In genomic region chr5:55993013-55993412, GRCh38 we compare ENCODE assay signal across 8 cellular contexts. TPM values are rescaled to one million over a fixed set of nuclear protein-coding genes. Genes with fewer than 3 reads are reported as not detected.
A peak's percentile ranks its signal among the peaks of the same experiment; 100 is the strongest.
DNase-seq lines count a peak whose midpoint lies in the region; ATAC-seq, FAIRE-seq and TF ChIP-seq lines count a peak whose summit lies in the region.

No MANE protein-coding gene starts in this region.

- no peak overlapping the region for H3K9ac ChIP-seq in HCT116 (ENCODE audit: low read length)

- no peak for TF ChIP-seq RAD21 in HCT116 (IDR thresholded peaks at IDR 0.05; ENCODE audit: low read depth)

- POLR2A ChIA-PET in HCT116 (lab: Charles Lee) = no interaction called here

- no peaks in the 10 kb centered on the region for H3K9me2 ChIP-seq in HCT116 (ENCODE audit: insufficient read depth)

- H3K79me2 ChIP-seq in HCT116 (ENCODE audit: insufficient read depth, low read length) = peaks cover 33% of the 10 kb centered on the region

- BruUV-seq in HCT116 (replicated peaks; lab: Mats Ljungman, UMichigan) = no TSS peak

- H3K4me3 ChIP-seq in HCT116 (replicated peaks in 1 of 2; ENCODE audit: low read depth in 1 of 2, low read length in 2 of 2) (no peak overlapping the region), bronchial epithelial cell (ENCODE audit: low read depth, low read length) (peak overlapping the region; percentile 98), mesodermal cell (ENCODE audit: extremely low read depth, insufficient read depth, low read length, poor library complexity, severe bottlenecking) (peak overlapping the region; percentile 86)

- RAD21 ChIA-PET in HCT116 (lab: Charles Lee; ENCODE audit: low non-redundant PET in 1 of 2, low total read pairs in 2 of 2, uncharacterized antibody in 2 of 2, unreplicated experiment in 2 of 2) = no interaction called here

- H2AFZ ChIP-seq in HCT116 (ENCODE audit: low read depth, low read length, poor library complexity, severe bottlenecking) = no peak overlapping the region

- TF ChIP-seq POLR2A in HCT116 (IDR thresholded peaks at IDR 0.05; ENCODE audit: borderline replicate concordance, extremely low read depth, insufficient read depth, insufficient read length) = no peak

- ATAC-seq in HCT116 = no peak

- no peaks in the 10 kb centered on the region for H3K27me3 ChIP-seq in HCT116 (ENCODE audit: insufficient read depth, low read length)
- H3K27me3 ChIP-seq in bronchial epithelial cell (ENCODE audit: control insufficient read depth, insufficient read depth, low read length) = no peaks in the 10 kb centered on the region

- H3K36me3 ChIP-seq in HCT116 (ENCODE audit: control insufficient read depth in 1 of 2, insufficient read depth in 2 of 2, low read length in 2 of 2) (no peaks in the 10 kb centered on the region), bronchial epithelial cell (ENCODE audit: control insufficient read depth, insufficient read depth, low read length) (no peaks in the 10 kb centered on the region), mesodermal cell (ENCODE audit: control insufficient read depth, insufficient read depth, low read length) (peaks cover 16% of the 10 kb centered on the region)

- no peaks in the 10 kb centered on the region for H4K20me1 ChIP-seq in HCT116 (ENCODE audit: insufficient read depth)

- 0 to 23% methylated on average over 1 to 3 of the region's 5 CpGs for WGBS in mesodermal cell (ENCODE audit: insufficient coverage in 2 of 2), 2 experiments

- H3K4me2 ChIP-seq in HCT116 (ENCODE audit: low read length) = peak overlapping the region; percentile 94; the same call in 1 of the 2 replicates

- CTCF ChIA-PET in HCT116 (lab: Charles Lee) = no interaction called here

- H3K9me3 ChIP-seq in HCT116 (ENCODE audit: control insufficient read depth in 1 of 2, insufficient read depth in 1 of 2, low read depth in 1 of 2, low read length in 2 of 2) (no peaks in the 10 kb centered on the region), mesodermal cell (ENCODE audit: control insufficient read depth, low read length) (no peaks in the 10 kb centered on the region)

- H3K27ac ChIP-seq in HCT116 (ENCODE audit: low read depth, low read length) (no peak overlapping the region), mesodermal cell (ENCODE audit: low read depth, low read length, severe bottlenecking) (peak overlapping the region; percentile 4)

- no peak for FAIRE-seq in bronchial epithelial cell (lab: Jason Lieb, UNC)

- H3K4me1 ChIP-seq in HCT116 (ENCODE audit: control insufficient read depth in 1 of 2, insufficient read depth in 2 of 2, low read length in 2 of 2) = peaks cover 5 to 29% of the 10 kb centered on the region in 2 experiments
- H3K4me1 ChIP-seq in mesodermal cell (ENCODE audit: control insufficient read depth, insufficient read depth, low read length, poor library complexity, severe bottlenecking) = peaks cover 10% of the 10 kb centered on the region

- intact Hi-C loops in HCT116 (cut with micrococcal nuclease) = loop anchor here (10.0 kb wide), 1 partner anchor 818 kb away; the partner anchor contains the start of gene CDC20B

- DNase-seq in A172 (ENCODE audit: low spot score) (peak; percentile 48), HCT116 (ENCODE audit: low read depth, low spot score) (no peak), bronchial epithelial cell (ENCODE audit: low read depth) (peak; percentile 32), iPS-NIHi7 (ENCODE audit: extremely low spot score) (no peak), NCI-H1048 (lab: John Stamatoyannopoulos, UW) (no peak), NCI-H2227 treated with DMSO at 0.1 percent for 48 hours (lab: John Stamatoyannopoulos, UW) (no peak), AG20443 (ENCODE audit: low spot score) (no peak)

- TF ChIP-seq CTCF in HCT116 (IDR thresholded peaks at IDR 0.05 in 2 of 3, conservative IDR thresholded peaks at IDR 0.05 in 1 of 3; ENCODE audit: borderline replicate concordance in 1 of 3, insufficient read depth in 1 of 3, low read depth in 2 of 3, low read length in 2 of 3) (no peak), bronchial epithelial cell (IDR thresholded peaks at IDR 0.05; ENCODE audit: insufficient read depth, low read length, severe bottlenecking) (no peak)

TF ChIP-seq in HCT116, 20 proteins besides CTCF, POLR2A, EP300 and RAD21:
- TF ChIP-seq SP1 (IDR thresholded peaks at IDR 0.05; ENCODE audit: low read depth) (no peak), JUND (IDR thresholded peaks at IDR 0.05) (no peak), ZFX (IDR thresholded peaks at IDR 0.05) (no peak), SIN3A (IDR thresholded peaks at IDR 0.05; ENCODE audit: low read depth) (no peak), ZNF274 (IDR thresholded peaks at IDR 0.05; ENCODE audit: low read depth, low read length) (no peak), POLR2AphosphoS5 (IDR thresholded peaks at IDR 0.05; ENCODE audit: low read depth, low read length) (no peak), EZH2 (IDR thresholded peaks at IDR 0.05) (no peak), CEBPB (IDR thresholded peaks at IDR 0.05; ENCODE audit: low read depth) (no peak), EZH2phosphoT487 (IDR thresholded peaks at IDR 0.05; ENCODE audit: borderline replicate concordance) (no peak)
- TF ChIP-seq, protein P1, sequence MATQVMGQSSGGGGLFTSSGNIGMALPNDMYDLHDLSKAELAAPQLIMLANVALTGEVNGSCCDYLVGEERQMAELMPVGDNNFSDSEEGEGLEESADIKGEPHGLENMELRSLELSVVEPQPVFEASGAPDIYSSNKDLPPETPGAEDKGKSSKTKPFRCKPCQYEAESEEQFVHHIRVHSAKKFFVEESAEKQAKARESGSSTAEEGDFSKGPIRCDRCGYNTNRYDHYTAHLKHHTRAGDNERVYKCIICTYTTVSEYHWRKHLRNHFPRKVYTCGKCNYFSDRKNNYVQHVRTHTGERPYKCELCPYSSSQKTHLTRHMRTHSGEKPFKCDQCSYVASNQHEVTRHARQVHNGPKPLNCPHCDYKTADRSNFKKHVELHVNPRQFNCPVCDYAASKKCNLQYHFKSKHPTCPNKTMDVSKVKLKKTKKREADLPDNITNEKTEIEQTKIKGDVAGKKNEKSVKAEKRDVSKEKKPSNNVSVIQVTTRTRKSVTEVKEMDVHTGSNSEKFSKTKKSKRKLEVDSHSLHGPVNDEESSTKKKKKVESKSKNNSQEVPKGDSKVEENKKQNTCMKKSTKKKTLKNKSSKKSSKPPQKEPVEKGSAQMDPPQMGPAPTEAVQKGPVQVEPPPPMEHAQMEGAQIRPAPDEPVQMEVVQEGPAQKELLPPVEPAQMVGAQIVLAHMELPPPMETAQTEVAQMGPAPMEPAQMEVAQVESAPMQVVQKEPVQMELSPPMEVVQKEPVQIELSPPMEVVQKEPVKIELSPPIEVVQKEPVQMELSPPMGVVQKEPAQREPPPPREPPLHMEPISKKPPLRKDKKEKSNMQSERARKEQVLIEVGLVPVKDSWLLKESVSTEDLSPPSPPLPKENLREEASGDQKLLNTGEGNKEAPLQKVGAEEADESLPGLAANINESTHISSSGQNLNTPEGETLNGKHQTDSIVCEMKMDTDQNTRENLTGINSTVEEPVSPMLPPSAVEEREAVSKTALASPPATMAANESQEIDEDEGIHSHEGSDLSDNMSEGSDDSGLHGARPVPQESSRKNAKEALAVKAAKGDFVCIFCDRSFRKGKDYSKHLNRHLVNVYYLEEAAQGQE (IDR thresholded peaks at IDR 0.05; ENCODE audit: low read depth) = no peak
- TF ChIP-seq, protein P2, sequence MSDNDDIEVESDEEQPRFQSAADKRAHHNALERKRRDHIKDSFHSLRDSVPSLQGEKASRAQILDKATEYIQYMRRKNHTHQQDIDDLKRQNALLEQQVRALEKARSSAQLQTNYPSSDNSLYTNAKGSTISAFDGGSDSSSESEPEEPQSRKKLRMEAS (IDR thresholded peaks at IDR 0.05) = no peak

RNA-seq across cellular contexts. Expression of gene IL6ST, which starts 1.8 kb away (rescaled TPM):
- 97.7 and 112 TPM in 2 replicates for total RNA-seq in A172 (2014; rRNA removed; shearing (Covaris generic))
- 26.5 TPM for total RNA-seq in HCT116 (2021; ENCODE audit: unreplicated experiment)
- 6.1 and 10.7 TPM in 2 replicates for polyA plus RNA-seq in HCT116 (2012)
- total RNA-seq in bronchial epithelial cell = 42.5 and 50.8 TPM in 2 replicates
- 142 TPM for polyA plus RNA-seq in mesodermal cell (2013, experiment 1 of 2)
- polyA plus RNA-seq in mesodermal cell (2013, experiment 2 of 2) = 179 TPM

Comparison
In these comparisons a context has a peak if more than half of its experiments do, and no peak if none do; other contexts are left out.
1. DNase-seq: peak in A172 (single experiment) and bronchial epithelial cell (single experiment); none in HCT116 (single experiment), iPS-NIHi7 (single experiment), NCI-H1048 (single experiment), NCI-H2227 treated with DMSO at 0.1 percent for 48 hours (single experiment) and AG20443 (single experiment).
2. H3K4me3 ChIP-seq: peak in bronchial epithelial cell (single experiment) and mesodermal cell (single experiment); none in HCT116 (0 of 2).